ENCODE assay signal across 8 cellular contexts in the genomic region with DNA sequence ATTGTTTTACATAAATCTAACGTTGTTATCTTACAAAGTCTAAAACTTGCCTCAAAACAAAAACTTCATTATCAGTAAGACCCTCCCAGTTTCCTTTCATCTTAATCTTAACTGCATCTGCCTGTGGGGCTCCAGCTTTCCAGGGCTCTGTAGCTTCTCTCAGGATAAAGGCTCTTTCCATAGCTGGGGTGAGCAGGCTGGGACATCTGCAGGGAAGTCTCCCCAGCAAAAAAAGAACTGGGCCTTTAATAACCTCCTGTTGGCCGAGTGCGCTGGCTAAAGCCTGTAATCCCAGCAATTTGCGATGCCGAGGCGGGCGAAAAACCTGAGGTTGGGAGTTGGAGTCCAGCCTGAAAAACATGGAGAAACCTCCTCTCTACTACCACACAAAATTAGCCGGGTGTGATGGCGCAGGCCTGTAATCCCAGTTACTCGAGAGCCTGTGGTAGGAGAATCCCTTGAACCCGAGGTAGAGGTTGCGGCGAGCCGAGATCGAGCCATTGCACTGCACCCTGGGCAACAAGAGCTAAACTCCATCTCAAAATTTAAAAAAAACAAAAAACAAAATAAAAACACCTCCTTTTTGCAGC.
DNase-seq lines count a peak whose midpoint lies in the region; ATAC-seq and TF ChIP-seq lines count a peak whose summit lies in the region.
"Had no signal": no experiment of that assay in that cellular context is flagged by ENCODE, and none has a peak within 500 bp of the region (broad histone marks: within the 10 kb centered on the region; RNA-seq: fewer than 3 reads in every experiment).

No MANE protein-coding gene starts in this region.

- no peak for TF ChIP-seq POLR2A in NB4 (IDR thresholded peaks at IDR 0.05; ENCODE audit: extremely low read depth, insufficient read length)

- intact Hi-C loops in left lung (cut with DNase I), result no loop called here

- H3K36me3 ChIP-seq in left lung, result peaks cover 0 to 3% of the 10 kb centered on the region in 2 donors

- no peaks in the 10 kb centered on the region for H3K27me3 ChIP-seq in left lung

- peaks cover 0 to 16% of the 10 kb centered on the region in 2 donors for H3K9me3 ChIP-seq in left lung

- no peaks in the 10 kb centered on the region for H3K4me1 ChIP-seq in left lung

- TF ChIP-seq CTCF in NB4 (IDR thresholded peaks at IDR 0.05; ENCODE audit: low read depth, low read length), result no peak
- no peak for TF ChIP-seq CTCF in cardiac fibroblast (IDR thresholded peaks at IDR 0.05; ENCODE audit: low read depth, low read length)
- no peak for TF ChIP-seq CTCF in left lung (IDR thresholded peaks at IDR 0.05)

- H3K4me3 ChIP-seq in NB4 (ENCODE audit: low read depth, low read length), result peak overlapping the region; percentile 88
- H3K4me3 ChIP-seq in cardiac fibroblast (replicated peaks in 1 of 2; ENCODE audit: low read depth in 2 of 2, low read length in 2 of 2), result peak overlapping the region; percentile 58 to 74
- peak overlapping the region; percentile 41 to 56 for H3K4me3 ChIP-seq in left lung

- no peak for ATAC-seq in left lung
- ATAC-seq in HG03460 (IDR thresholded peaks at IDR 0.05; ENCODE audit: unreplicated experiment), result no peak

- DNase-seq in NB4 (ENCODE audit: low read depth) (peak; percentile 5), cardiac fibroblast (ENCODE audit: low read depth in 2 of 2) (peak; percentile 6 to 22), left lung (peak in 1 of 2 donors; percentile 38), stromal cell of bone marrow (ENCODE audit: low read depth) (peak; percentile 0), mucosa of gallbladder (ENCODE audit: low spot score) (no peak)
- no peak for DNase-seq in stimulated activated CD4-positive, alpha-beta T cell treated with anti-CD3 and anti-CD28 coated beads, Interleukin-4, amount 100 ng/mL, for 4 hours

- peak overlapping the region; percentile 89 for H3K27ac ChIP-seq in left lung
- H3K27ac ChIP-seq: RWPE1 had no signal

Comparison
In these comparisons a context has a peak if more than half of its experiments do, and no peak if none do; other contexts are left out.
1. DNase-seq: peak in NB4 (single experiment), cardiac fibroblast (2 of 2) and stromal cell of bone marrow (single experiment); none in stimulated activated CD4-positive, alpha-beta T cell treated with anti-CD3 and anti-CD28 coated beads, Interleukin-4, amount 100 ng/mL, for 4 hours (0 of 2) and mucosa of gallbladder (single experiment).
2. Peak in every context shown above with its lines, with median percentiles within 50 percentile points of each other: H3K4me3 ChIP-seq.